In the genomic region with DNA sequence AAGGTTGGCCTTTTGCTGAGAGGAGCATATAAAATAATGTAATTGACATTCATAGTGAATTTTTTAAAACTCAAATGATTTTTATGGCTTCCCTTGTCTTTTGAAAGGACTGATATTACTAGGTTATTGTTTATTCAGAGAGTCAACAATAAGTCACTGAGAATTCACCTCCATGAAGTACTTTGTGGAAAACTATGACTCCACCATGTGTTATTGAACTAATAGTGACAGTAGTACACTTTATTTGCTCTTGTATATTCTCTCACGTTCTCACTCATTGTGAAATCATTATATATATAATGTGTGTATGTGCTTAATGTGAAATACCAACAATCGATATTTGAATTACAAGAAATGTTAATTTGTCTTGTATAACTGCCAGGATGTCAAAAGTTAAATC, we compare ENCODE assay signal across 22 cellular contexts.
"Had no signal": no experiment of that assay in that cellular context is flagged by ENCODE, and none has a peak within 500 bp of the region (broad histone marks: within the 10 kb centered on the region; RNA-seq: fewer than 3 reads in every experiment).

No MANE protein-coding gene starts in this region.

- H3K27me3 ChIP-seq: SJCRH30 had no signal

- H3K4me1 ChIP-seq: SJCRH30 had no signal

- H3K27ac ChIP-seq: SJCRH30 had no signal

- DNase-seq: IMR-90, Karpas-422, KG1, MM.1S, NCI-H1092 treated with DMSO at 0.1 percent for 48 hours, NCI-H1436, NCI-H187, NCI-H2029, NCI-H2081 treated with DMSO at 0.1 percent for 48 hours, NCI-H2171, NCI-H226, NCI-H446, NCI-H510A, NCI-H524 treated with DMSO at 0.1 percent for 48 hours, NCI-H69, NCI-H774, SHP77 treated with DMSO at 0.1 percent for 48 hours, SJCRH30 had no signal

- H3K4me3 ChIP-seq: SJCRH30 had no signal

- H3K36me3 ChIP-seq: SJCRH30 had no signal

- ATAC-seq: HepG2, Panc1, Right ventricle myocardium inferior, SK-N-SH treated with all-trans-retinoic acid at 6 μM for 48 hours had no signal

- H3K9me3 ChIP-seq: SJCRH30 had no signal
